Comparison of ENCODE assay signal across 29 cellular contexts in genomic region chr22:35944458-35944857, GRCh38.
DNase-seq lines count a peak whose midpoint lies in the region; ATAC-seq, FAIRE-seq and TF ChIP-seq lines count a peak whose summit lies in the region.
"Had no signal": no experiment of that assay in that cellular context is flagged by ENCODE, and none has a peak within 500 bp of the region (broad histone marks: within the 10 kb centered on the region; RNA-seq: fewer than 3 reads in every experiment).

No MANE protein-coding gene starts in this region.

- no peaks in the 10 kb centered on the region for H3K36me3 ChIP-seq in GM23248 (ENCODE audit: low read depth)
- H3K36me3 ChIP-seq in endothelial cell of umbilical vein (ENCODE audit: control insufficient read depth in 2 of 2, extremely low read depth in 1 of 2, insufficient read depth in 2 of 2, low read length in 2 of 2): no peaks in the 10 kb centered on the region
- no peaks in the 10 kb centered on the region for H3K36me3 ChIP-seq in osteoblast (ENCODE audit: insufficient read depth, low read length)
- H3K36me3 ChIP-seq in lower lobe of right lung: no peaks in the 10 kb centered on the region

- H3K79me2 ChIP-seq in GM23248 (ENCODE audit: insufficient read depth) (peaks cover 96% of the 10 kb centered on the region), endothelial cell of umbilical vein (ENCODE audit: control insufficient read depth, insufficient read depth, low read length) (peaks cover 12% of the 10 kb centered on the region), osteoblast (ENCODE audit: insufficient read depth, low read length) (peaks cover 67% of the 10 kb centered on the region)

- CTCF ChIA-PET in endothelial cell of umbilical vein (lab: Charles Lee) (interaction anchor here (0.6 to 1.8 kb wide), 4 partner anchors 14 to 121 kb away, joined by 3 to 7 read pairs (median 4); no protein-coding TSS in a partner anchor), WTC11 (lab: Charles Lee) (no interaction called here)

- H3K9me1 ChIP-seq in endothelial cell of umbilical vein (replicated peaks; ENCODE audit: control insufficient read depth, extremely low read depth, insufficient read depth, low read length): no peaks in the 10 kb centered on the region

- H2AFZ ChIP-seq in GM23248 (peak overlapping the region; percentile 28), endothelial cell of umbilical vein (ENCODE audit: low read depth, low read length) (no peak overlapping the region), osteoblast (ENCODE audit: low read length) (peak overlapping the region; percentile 4)

- DNase-seq in AG09309 (ENCODE audit: low read depth) (no peak), GM23248 (peak; percentile 19), endothelial cell of umbilical vein (ENCODE audit: low read depth, low spot score) (no peak), osteoblast (ENCODE audit: insufficient read length, low spot score, missing footprints) (no peak), WTC11 (ENCODE audit: low spot score) (no peak), lower lobe of right lung (no peak)
- DNase-seq: Caco-2; CD8-positive, alpha-beta T cell; DMS 273 treated with DMSO at 0.1 percent for 48 hours; DMS79; EL; GDM1; HCEC 1CT; NCI-H1092; NCI-H1417 treated with DMSO at 0.1 percent for 48 hours; NCI-H1694 treated with DMSO at 0.1 percent for 48 hours; NCI-H2081; NCI-H2227 treated with DMSO at 0.1 percent for 48 hours; NCI-H526 treated with DMSO at 0.1 percent for 48 hours; SIG-M5 had no signal

- dilution Hi-C loops in endothelial cell of umbilical vein (cut with MboI; ENCODE audit: extremely low pct_ligation_motif_present, low sequenced_read_pairs): no loop called here

- peak; percentile 57 for FAIRE-seq in endothelial cell of umbilical vein (lab: Jason Lieb, UNC)
- FAIRE-seq: A549, GM12878, H1 had no signal

- H3K9me2 ChIP-seq in GM23248 (ENCODE audit: insufficient read depth): no peaks in the 10 kb centered on the region

- H3K9ac ChIP-seq in GM23248 (peak overlapping the region; percentile 41), endothelial cell of umbilical vein (replicated peaks; ENCODE audit: extremely low read depth, insufficient read depth, low read length) (no peak overlapping the region)

- H3K4me1 ChIP-seq in GM23248 (ENCODE audit: insufficient read depth) (peaks cover 16% of the 10 kb centered on the region; the same call in 1 of the 2 replicates), endothelial cell of umbilical vein (ENCODE audit: control insufficient read depth, extremely low read depth, insufficient read depth, low read length) (no peaks in the 10 kb centered on the region), osteoblast (ENCODE audit: insufficient read depth, low read length) (peaks cover 4% of the 10 kb centered on the region), lower lobe of right lung (no peaks in the 10 kb centered on the region)

- TF ChIP-seq CTCF in AG09309 (IDR thresholded peaks at IDR 0.05; ENCODE audit: control insufficient read depth, insufficient read depth, low read depth, low read length, missing control alignments) (no peak), endothelial cell of umbilical vein (IDR thresholded peaks at IDR 0.05; ENCODE audit: extremely low read depth in 1 of 2, insufficient read depth in 1 of 2, low read depth in 1 of 2, low read length in 2 of 2) (no peak), osteoblast (IDR thresholded peaks at IDR 0.05; ENCODE audit: extremely low read depth, low read depth, low read length) (no peak), WTC11 (IDR thresholded peaks at IDR 0.05) (no peak), lower lobe of right lung (IDR thresholded peaks at IDR 0.05) (no peak)

- no peaks in the 10 kb centered on the region for H3K4me1 Mint-ChIP-seq in WTC11
- H3K4me1 Mint-ChIP-seq: B cell had no signal

- no peak overlapping the region for H3K27ac Mint-ChIP-seq in WTC11
- H3K27ac Mint-ChIP-seq: B cell; CD8-positive, alpha-beta T cell had no signal

- no TSS peak for BruUV-seq in endothelial cell of umbilical vein (replicated peaks; lab: Mats Ljungman, UMichigan)

- POLR2A ChIA-PET in endothelial cell of umbilical vein (lab: Charles Lee) (no interaction called here), WTC11 (lab: Charles Lee) (interaction anchor here (0.6 kb wide), 1 partner anchor 120 kb away, joined by 3 read pairs; no protein-coding TSS in a partner anchor)

- H4K20me1 ChIP-seq in GM23248 (ENCODE audit: insufficient read depth): peaks cover 3% of the 10 kb centered on the region; the same call in 1 of the 2 replicates
- H4K20me1 ChIP-seq in endothelial cell of umbilical vein (replicated peaks; ENCODE audit: control insufficient read depth, extremely low read depth, insufficient read depth, low read length): no peaks in the 10 kb centered on the region
- peaks cover 9% of the 10 kb centered on the region for H4K20me1 ChIP-seq in osteoblast (ENCODE audit: insufficient read depth, low read length)

- H3K27me3 Mint-ChIP-seq in WTC11 (ENCODE audit: low read depth): no peaks in the 10 kb centered on the region

- peak overlapping the region; percentile 10; the same call in 1 of the 2 replicates for H3K4me3 ChIP-seq in AG09309 (ENCODE audit: control insufficient read depth, low read depth, low read length)
- H3K4me3 ChIP-seq in GM23248: peak overlapping the region; percentile 56
- no peak overlapping the region for H3K4me3 ChIP-seq in endothelial cell of umbilical vein (replicated peaks in 1 of 3; ENCODE audit: insufficient read depth in 1 of 3, low read depth in 1 of 3, low read length in 3 of 3)
- peak overlapping the region; percentile 24 for H3K4me3 ChIP-seq in osteoblast (ENCODE audit: insufficient read depth, low read length)
- H3K4me3 ChIP-seq in lower lobe of right lung: no peak overlapping the region
- H3K4me3 ChIP-seq: A549, GM12878, SK-N-MC had no signal

- no peak for ATAC-seq in WTC11
- no peak for ATAC-seq in HG02759 (IDR thresholded peaks at IDR 0.05; ENCODE audit: unreplicated experiment)
- ATAC-seq in lower lobe of right lung: no peak
- ATAC-seq: A549; CD8-positive, alpha-beta T cell; GM12878; Panc1 had no signal

- H3K36me3 Mint-ChIP-seq in WTC11: no peaks in the 10 kb centered on the region
- H3K36me3 Mint-ChIP-seq: CD8-positive, alpha-beta T cell had no signal

- no peaks in the 10 kb centered on the region for H3K9me3 Mint-ChIP-seq in WTC11
- H3K9me3 Mint-ChIP-seq: CD8-positive, alpha-beta T cell had no signal

- H3K27ac ChIP-seq in GM23248: no peak overlapping the region
- H3K27ac ChIP-seq in endothelial cell of umbilical vein (ENCODE audit: insufficient read depth, low read depth, low read length): no peak overlapping the region
- H3K27ac ChIP-seq in osteoblast (ENCODE audit: low read depth, low read length): no peak overlapping the region
- no peak overlapping the region for H3K27ac ChIP-seq in lower lobe of right lung
- H3K27ac ChIP-seq: A549, C4-2B, RWPE1, SK-N-MC had no signal

- H3K4me3 Mint-ChIP-seq in WTC11: no peak overlapping the region
- H3K4me3 Mint-ChIP-seq: B cell; CD8-positive, alpha-beta T cell had no signal

- in situ Hi-C loops in GM23248 (cut with MboI): no loop called here

- no peaks in the 10 kb centered on the region; the same call in 1 of the 2 replicates for H3F3A ChIP-seq in GM23248 (ENCODE audit: insufficient read depth)

- TF ChIP-seq POLR2A in endothelial cell of umbilical vein (IDR thresholded peaks at IDR 0.05; ENCODE audit: low read depth, low read length): no peak

- H3K9me3 ChIP-seq in GM23248 (ENCODE audit: low read depth) (no peaks in the 10 kb centered on the region), endothelial cell of umbilical vein (replicated peaks; ENCODE audit: control insufficient read depth, insufficient read depth, low read length) (no peaks in the 10 kb centered on the region), osteoblast (ENCODE audit: low read depth, low read length) (no peaks in the 10 kb centered on the region), lower lobe of right lung (no peaks in the 10 kb centered on the region)
- H3K9me3 ChIP-seq: A549, Caco-2 had no signal

- WGBS in GM23248 (ENCODE audit: low coverage in 1 of 2, low lambda C conversion rate in 2 of 2, missing lambda C conversion rate in 2 of 2), 2 experiments: 12 to 17% methylated on average over 6 of the region's 6 CpGs

- H3K27me3 ChIP-seq in GM23248 (replicated peaks; ENCODE audit: insufficient read depth) (no peaks in the 10 kb centered on the region), endothelial cell of umbilical vein (ENCODE audit: control insufficient read depth in 2 of 2, insufficient read depth in 2 of 2, low read length in 2 of 2) (no peaks in the 10 kb centered on the region), osteoblast (ENCODE audit: insufficient read depth, low read length) (no peaks in the 10 kb centered on the region), lower lobe of right lung (ENCODE audit: low read depth) (no peaks in the 10 kb centered on the region)

- peak overlapping the region; percentile 63 for H3K4me2 ChIP-seq in GM23248 (ENCODE audit: unreplicated experiment)
- no peak overlapping the region for H3K4me2 ChIP-seq in endothelial cell of umbilical vein (ENCODE audit: insufficient read depth, low read length)
- peak overlapping the region; percentile 64 for H3K4me2 ChIP-seq in osteoblast (ENCODE audit: insufficient read depth, low read length)
- H3K4me2 ChIP-seq: A549 had no signal

- intact Hi-C loops in endothelial cell of umbilical vein (cut with micrococcal nuclease): no loop called here
- intact Hi-C loops in lower lobe of right lung (cut with DNase I): no loop called here

TF ChIP-seq in endothelial cell of umbilical vein, 7 proteins besides CTCF, POLR2A, EP300 and RAD21 (continues in another document):
- TF ChIP-seq JUN (IDR thresholded peaks at IDR 0.05; ENCODE audit: borderline replicate concordance, insufficient read depth, insufficient read length, low read depth) (no peak), MYC (IDR thresholded peaks at IDR 0.05; ENCODE audit: low read depth, low read length) (no peak), EZH2 (IDR thresholded peaks at IDR 0.05; ENCODE audit: borderline replicate concordance, low read depth, low read length, severe bottlenecking) (no peak)
- TF ChIP-seq, protein P1, sequence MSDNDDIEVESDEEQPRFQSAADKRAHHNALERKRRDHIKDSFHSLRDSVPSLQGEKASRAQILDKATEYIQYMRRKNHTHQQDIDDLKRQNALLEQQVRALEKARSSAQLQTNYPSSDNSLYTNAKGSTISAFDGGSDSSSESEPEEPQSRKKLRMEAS (IDR thresholded peaks at IDR 0.05; ENCODE audit: insufficient read depth, insufficient read length): no peak

TF ChIP-seq in WTC11, 78 proteins besides CTCF, POLR2A, EP300 and RAD21 (continues in another document):
- no peak for TF ChIP-seq TEAD1 (CRISPR knock-in tag; IDR thresholded peaks at IDR 0.05)
- no peak for TF ChIP-seq ZNF121 (CRISPR knock-in tag; IDR thresholded peaks at IDR 0.05)
- TF ChIP-seq ZNF416 (CRISPR knock-in tag; IDR thresholded peaks at IDR 0.05): no peak

Comparison
In these comparisons a context has a peak if more than half of its experiments do, and no peak if none do; other contexts are left out.
1. H3K4me3 ChIP-seq: peak in AG09309 (single experiment), GM23248 (single experiment) and osteoblast (single experiment); none in endothelial cell of umbilical vein (0 of 3) and lower lobe of right lung (single experiment).